12 cellular contexts compared by ENCODE assay signal in the genomic region with DNA sequence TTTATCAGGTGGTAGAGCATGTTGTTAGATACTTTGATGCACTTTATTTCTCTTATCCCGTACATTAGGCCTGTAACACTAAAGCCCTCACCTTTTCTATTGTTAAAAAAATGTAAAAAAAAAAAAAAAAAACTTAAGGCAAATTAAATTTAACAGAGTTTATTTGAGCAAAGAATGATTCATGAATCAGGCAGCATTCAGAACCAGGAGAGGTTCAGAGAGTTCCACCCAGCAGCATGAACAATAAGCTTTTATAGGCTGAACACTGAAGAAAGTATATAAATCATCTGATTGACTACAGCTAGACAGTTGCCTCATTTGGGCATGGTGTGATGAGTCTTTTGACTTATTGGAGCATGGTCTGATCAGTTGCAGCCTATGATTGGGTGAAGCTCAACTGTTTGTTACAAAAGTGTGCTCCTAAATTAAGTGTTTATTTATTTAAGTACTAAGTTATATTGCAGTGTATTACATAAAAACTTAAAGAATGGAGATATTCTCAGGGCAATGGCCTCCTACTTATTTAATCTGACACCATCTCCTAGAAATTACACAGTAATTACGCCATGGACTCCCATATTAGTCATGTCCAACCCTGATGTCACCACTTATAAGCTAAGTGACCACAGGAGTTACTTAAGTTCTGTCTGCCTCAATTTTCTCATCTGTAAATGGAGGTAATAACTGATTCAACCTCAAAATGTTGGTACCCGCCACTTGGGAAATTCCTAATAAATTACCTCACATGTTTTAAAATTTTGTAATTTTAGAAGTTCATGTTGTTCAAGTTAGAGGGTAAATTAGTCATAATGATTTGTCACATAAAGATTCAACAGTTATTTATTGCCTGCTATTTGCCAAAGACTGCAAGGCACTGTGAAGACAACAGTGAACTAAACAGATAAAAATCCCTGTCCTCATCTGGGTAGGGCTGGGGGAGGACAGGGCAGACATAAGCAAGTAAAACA. TPM values are rescaled to one million over a fixed set of nuclear protein-coding genes. Genes with fewer than 3 reads are reported as not detected.
DNase-seq lines count a peak whose midpoint lies in the region; ATAC-seq and TF ChIP-seq lines count a peak whose summit lies in the region.
"Had no signal": no experiment of that assay in that cellular context is flagged by ENCODE, and none has a peak within 500 bp of the region (broad histone marks: within the 10 kb centered on the region; RNA-seq: fewer than 3 reads in every experiment).

No MANE protein-coding gene starts in this region.

- DNase-seq in EH (ENCODE audit: low read depth) (peak; percentile 100), NCI-H460 (ENCODE audit: extremely low read depth, low read depth) (peak; percentile 29), epithelial cell of esophagus (ENCODE audit: low read depth) (peak; percentile 96), nephron progenitor cell (no peak), DMS79 (lab: John Stamatoyannopoulos, UW) (no peak)
- no peak for DNase-seq in activated CD4-positive, alpha-beta T cell treated with anti-CD3 and anti-CD28 coated beads, Interleukin-2, amount 50 U/mL, for 1 hour
- DNase-seq: NCI-H2029 had no signal

- ATAC-seq in GM21367 (IDR thresholded peaks at IDR 0.05; ENCODE audit: unreplicated experiment) (no peak), HG02610 (IDR thresholded peaks at IDR 0.05; ENCODE audit: unreplicated experiment) (no peak)

- no peaks in the 10 kb centered on the region for H3K36me3 Mint-ChIP-seq in nephron progenitor cell (ENCODE audit: low read depth)

- H3K27ac Mint-ChIP-seq in nephron progenitor cell, result peak overlapping the region; percentile 86

- TF ChIP-seq CTCF in epithelial cell of esophagus (IDR thresholded peaks at IDR 0.05; ENCODE audit: insufficient read depth, low read depth, low read length, missing control alignments), result no peak
- no peak for TF ChIP-seq CTCF in nephron progenitor cell (IDR thresholded peaks at IDR 0.05)

- peaks cover 3% of the 10 kb centered on the region for H3K27me3 Mint-ChIP-seq in nephron progenitor cell (ENCODE audit: low read depth, poor library complexity)

- H3K9me3 Mint-ChIP-seq in nephron progenitor cell, result peaks cover 5% of the 10 kb centered on the region

- no peak overlapping the region for H3K4me3 ChIP-seq in epithelial cell of esophagus (ENCODE audit: low read length)

- no peaks in the 10 kb centered on the region for H3K4me1 Mint-ChIP-seq in nephron progenitor cell
- H3K4me1 Mint-ChIP-seq: neural crest cell had no signal

- no peak overlapping the region for H3K4me3 Mint-ChIP-seq in nephron progenitor cell
- H3K4me3 Mint-ChIP-seq: neural crest cell had no signal

RNA-seq across cellular contexts. Expression of a gene that starts 15.1 kb away (rescaled TPM):
- not detected in 2 replicates for total RNA-seq in NCI-H460 (2014; rRNA removed; shearing (Covaris generic))
- not detected in 2 replicates for polyA plus RNA-seq in NCI-H460 (2014; cell fraction: nucleus; rRNA removed)
- total RNA-seq: epithelial cell of proximal tubule, neural crest cell, OCI-LY7 had no signal

RNA-seq across cellular contexts. Expression of a gene that starts 41.6 kb away (rescaled TPM):
- 4.5 and 5.6 TPM in 2 replicates for total RNA-seq in NCI-H460 (2014; rRNA removed; shearing (Covaris generic))
- 9.7 and 10.4 TPM in 2 replicates for polyA plus RNA-seq in NCI-H460 (2014; cell fraction: nucleus; rRNA removed)

Comparison
In these comparisons a context has a peak if more than half of its experiments do, and no peak if none do; other contexts are left out.
1. DNase-seq: peak in EH (single experiment), NCI-H460 (single experiment) and epithelial cell of esophagus (single experiment); none in nephron progenitor cell (single experiment), DMS79 (single experiment) and activated CD4-positive, alpha-beta T cell treated with anti-CD3 and anti-CD28 coated beads, Interleukin-2, amount 50 U/mL, for 1 hour (single experiment).